ENCODE assay signal across 8 cellular contexts in genomic region chr5:171418316-171418981, GRCh38. TPM values are rescaled to one million over a fixed set of nuclear protein-coding genes. Genes with fewer than 3 reads are reported as not detected.
DNase-seq lines count a peak whose midpoint lies in the region; FAIRE-seq and TF ChIP-seq lines count a peak whose summit lies in the region.

No MANE protein-coding gene starts in this region.

- H3K27ac ChIP-seq in caudate nucleus (ENCODE audit: low read depth, low read length) = no peak overlapping the region
- H3K27ac ChIP-seq in skeletal muscle tissue (ENCODE audit: low read depth, low read length) = no peak overlapping the region

- peaks cover 20 to 22% (median 21%) of the 10 kb centered on the region in 3 donors for H3K4me1 ChIP-seq in skeletal muscle tissue (ENCODE audit: control insufficient read depth in 3 of 3, insufficient read depth in 3 of 3, low read length in 3 of 3)

- CTCF ChIA-PET in HEK293T (lab: Yijun Ruan, JAX) = interaction anchor here (0.5 to 2.3 kb wide), 22 partner anchors 9 to 640 kb away, joined by 3 to 9 read pairs (median 4); no protein-coding TSS in a partner anchor

- peak overlapping the region in 2 of 3 donors; percentile 63 to 70 for H3K4me3 ChIP-seq in skeletal muscle tissue (ENCODE audit: low read length in 3 of 3)

- TF ChIP-seq CTCF in GM12872 (IDR thresholded peaks at IDR 0.05; ENCODE audit: insufficient read depth, low read depth, low read length) = peak; percentile 91

- POLR2A ChIA-PET in HEK293T (lab: Yijun Ruan, JAX) = interaction anchor here (0.8 to 2.1 kb wide), 4 partner anchors 30 to 589 kb away, joined by 3 to 6 read pairs (median 4); no protein-coding TSS in a partner anchor

- H3K27me3 ChIP-seq in skeletal muscle tissue (ENCODE audit: control insufficient read depth in 3 of 3, insufficient read depth in 3 of 3, low read length in 3 of 3) = peaks cover 0 to 5% (median 4%) of the 10 kb centered on the region in 3 donors

- no peaks in the 10 kb centered on the region for H3K9me3 ChIP-seq in skeletal muscle tissue (ENCODE audit: control insufficient read depth in 3 of 3, low read length in 3 of 3)

- H3K9ac ChIP-seq in skeletal muscle tissue (ENCODE audit: low read depth in 1 of 3, low read length in 3 of 3) = peak overlapping the region in 1 of 3 donors; percentile 45

- peak; percentile 73 for FAIRE-seq in TTC549 (lab: Jason Lieb, UNC)

- peaks cover 0 to 2% (median 2%) of the 10 kb centered on the region in 3 donors for H3K36me3 ChIP-seq in skeletal muscle tissue (ENCODE audit: control insufficient read depth in 3 of 3, insufficient read depth in 3 of 3, low read length in 3 of 3)

- DNase-seq in HEK293T (ENCODE audit: extremely low spot score) (peak; percentile 91), MV-4-11 (lab: John Stamatoyannopoulos, UW) (peak; percentile 39), caudate nucleus (lab: John Stamatoyannopoulos, UW) (peak in 52 of 61 donors; percentile 10 to 75 (median 38)), inferior parietal cortex (ENCODE audit: extremely low spot score) (peak; percentile 64), DMS153 (lab: John Stamatoyannopoulos, UW) (no peak)

TF ChIP-seq in HEK293T, 16 proteins besides CTCF, POLR2A, EP300 and RAD21:
- TF ChIP-seq NFRKB (IDR thresholded peaks at IDR 0.05) (no peak), SUZ12 (IDR thresholded peaks at IDR 0.05) (no peak), FOXM1 (IDR thresholded peaks at IDR 0.05; ENCODE audit: borderline replicate concordance) (no peak), FOXK2 (IDR thresholded peaks at IDR 0.05) (no peak), SP1 (IDR thresholded peaks at IDR 0.05) (no peak), HDGF (IDR thresholded peaks at IDR 0.05; ENCODE audit: borderline replicate concordance) (no peak), BHLHE40 (IDR thresholded peaks at IDR 0.05; ENCODE audit: borderline replicate concordance) (no peak), FOXA1 (IDR thresholded peaks at IDR 0.05) (no peak), LEF1 (IDR thresholded peaks at IDR 0.05; ENCODE audit: borderline replicate concordance) (no peak), ELF4 (IDR thresholded peaks at IDR 0.05) (no peak)
- TF ChIP-seq, protein P1, sequence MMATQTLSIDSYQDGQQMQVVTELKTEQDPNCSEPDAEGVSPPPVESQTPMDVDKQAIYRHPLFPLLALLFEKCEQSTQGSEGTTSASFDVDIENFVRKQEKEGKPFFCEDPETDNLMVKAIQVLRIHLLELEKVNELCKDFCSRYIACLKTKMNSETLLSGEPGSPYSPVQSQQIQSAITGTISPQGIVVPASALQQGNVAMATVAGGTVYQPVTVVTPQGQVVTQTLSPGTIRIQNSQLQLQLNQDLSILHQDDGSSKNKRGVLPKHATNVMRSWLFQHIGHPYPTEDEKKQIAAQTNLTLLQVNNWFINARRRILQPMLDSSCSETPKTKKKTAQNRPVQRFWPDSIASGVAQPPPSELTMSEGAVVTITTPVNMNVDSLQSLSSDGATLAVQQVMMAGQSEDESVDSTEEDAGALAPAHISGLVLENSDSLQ (IDR thresholded peaks at IDR 0.05) = no peak

RNA-seq across cellular contexts. Expression of gene FGF18, which starts 1.0 kb away (rescaled TPM):
- 3.1 TPM for total RNA-seq in skeletal muscle tissue

RNA-seq across cellular contexts. Expression of gene NPM1, which starts 30.8 kb away (rescaled TPM):
- total RNA-seq in skeletal muscle tissue = 713 TPM
